In genomic region chr9:42080386-42080785, GRCh38 we compare ENCODE assay signal across 7 cellular contexts. TPM values are rescaled to one million over a fixed set of nuclear protein-coding genes. Genes with fewer than 3 reads are reported as not detected.
"Had no signal": no experiment of that assay in that cellular context is flagged by ENCODE, and none has a peak within 500 bp of the region (broad histone marks: within the 10 kb centered on the region; RNA-seq: fewer than 3 reads in every experiment).

No MANE protein-coding gene starts in this region.

RNA-seq across cellular contexts. Expression of gene CNTNAP3B, which starts 48.8 kb away (rescaled TPM):
- total RNA-seq: activated CD4-positive, alpha-beta T cell treated with anti-CD3 and anti-CD28 coated beads, Interleukin-2, amount 10 ng/mL, durations not matched to agents 24 days and 14 days; activated CD8-positive, alpha-beta memory T cell treated with anti-CD3 and anti-CD28 coated beads for 36 hours; activated CD8-positive, alpha-beta T cell treated with anti-CD3 and anti-CD28 coated beads for 36 hours; activated naive CD8-positive, alpha-beta T cell treated with anti-CD3 and anti-CD28 coated beads for 36 hours; activated T-cell treated with anti-CD3 and anti-CD28 coated beads, Interleukin-2, amount 50 U/mL, for 72 hours; activated T-helper 17 cell treated with anti-CD3 and anti-CD28 coated beads, Interleukin-2, amount 50 U/mL, for 72 hours; SJSA1 had no signal
